In genomic region chr6:29759457-29759856, GRCh38 we compare ENCODE assay signal across 2 cellular contexts.
TF ChIP-seq lines count a peak whose summit lies in the region.

No MANE protein-coding gene starts in this region.

TF ChIP-seq in HCT116, 20 proteins besides CTCF, POLR2A, EP300 and RAD21 (continued from another document):
- TF ChIP-seq REST (IDR thresholded peaks at IDR 0.05; ENCODE audit: low read depth) (no peak), TCF7L2 (IDR thresholded peaks at IDR 0.05; ENCODE audit: borderline replicate concordance, extremely low read depth, insufficient read depth, insufficient read length) (no peak), ZFX (IDR thresholded peaks at IDR 0.05) (no peak), EZH2phosphoT487 (IDR thresholded peaks at IDR 0.05; ENCODE audit: borderline replicate concordance) (no peak), ZBTB33 (IDR thresholded peaks at IDR 0.05; ENCODE audit: extremely low read depth, insufficient replicate concordance, low read length) (no peak), MAX (IDR thresholded peaks at IDR 0.05) (no peak), FOSL1 (IDR thresholded peaks at IDR 0.05; ENCODE audit: low read depth) (no peak), SIN3A (IDR thresholded peaks at IDR 0.05; ENCODE audit: low read depth) (no peak)

TF ChIP-seq in HepG2, 621 proteins besides CTCF, POLR2A, EP300 and RAD21 (continued from another document):
- TF ChIP-seq STAT6 (CRISPR knock-in tag; IDR thresholded peaks at IDR 0.05; ENCODE audit: borderline replicate concordance) (no peak), ZSCAN25 (CRISPR knock-in tag; IDR thresholded peaks at IDR 0.05) (no peak), GABPA (IDR thresholded peaks at IDR 0.05; ENCODE audit: low read depth, low read length) (no peak), GABPA (CRISPR knock-in tag; IDR thresholded peaks at IDR 0.05; ENCODE audit: low read depth) (peak; percentile 66), MZF1 (CRISPR knock-in tag; IDR thresholded peaks at IDR 0.05; ENCODE audit: borderline replicate concordance) (no peak), GABPB1 (CRISPR knock-in tag; IDR thresholded peaks at IDR 0.05) (peak; percentile 61), ZBTB25 (CRISPR knock-in tag; IDR thresholded peaks at IDR 0.05) (no peak)
